8 cellular contexts compared by ENCODE assay signal in genomic region chr16:68843482-68844210, GRCh38. TPM values are rescaled to one million over a fixed set of nuclear protein-coding genes. Genes with fewer than 3 reads are reported as not detected.
DNase-seq lines count a peak whose midpoint lies in the region; ATAC-seq and TF ChIP-seq lines count a peak whose summit lies in the region.

TANGO6 (plus strand) TSS chr16:68843531; CDS start chr16:68843618, 87 bp downstream.

- no peaks in the 10 kb centered on the region for H3K36me3 Mint-ChIP-seq in immature natural killer cell

- H3K4me1 Mint-ChIP-seq in immature natural killer cell: peaks cover 29 to 33% of the 10 kb centered on the region in 2 donors

- no peaks in the 10 kb centered on the region for H3K9me3 Mint-ChIP-seq in immature natural killer cell

- peak within 1 kb of the TSS; percentile 72 to 96 (median 83) for H3K27ac Mint-ChIP-seq in immature natural killer cell

- peak; percentile 93 for ATAC-seq in GM18868 (IDR thresholded peaks at IDR 0.05; ENCODE audit: unreplicated experiment)
- ATAC-seq in HG03135 (IDR thresholded peaks at IDR 0.05; ENCODE audit: unreplicated experiment): peak; percentile 86

- peak within 1 kb of the TSS; percentile 86 for H3K4me3 ChIP-seq in AG04449 (ENCODE audit: low read depth, low read length)
- peak within 1 kb of the TSS; percentile 87 for H3K4me3 ChIP-seq in WI38 (ENCODE audit: low read depth, low read length)
- peak within 1 kb of the TSS; percentile 78 to 89 for H3K4me3 ChIP-seq in cardiac fibroblast (replicated peaks in 1 of 2; ENCODE audit: low read depth in 2 of 2, low read length in 2 of 2)

- TF ChIP-seq CTCF in AG04449 (IDR thresholded peaks at IDR 0.05; ENCODE audit: insufficient read depth, low read length, missing control alignments) (peak; percentile 50), WI38 (IDR thresholded peaks at IDR 0.05; ENCODE audit: low read depth, low read length) (peak; percentile 23; the same call in 1 of the 2 replicates), cardiac fibroblast (IDR thresholded peaks at IDR 0.05; ENCODE audit: low read depth, low read length) (peak; percentile 24)

- POLR2A ChIA-PET in AG04449 (lab: Yijun Ruan, JAX): interaction anchor here (1.6 kb wide), 1 partner anchor 253 kb away, joined by 5 read pairs; no protein-coding TSS in a partner anchor

- DNase-seq in AG04449 (ENCODE audit: low read depth, low spot score): no peak
- DNase-seq in NCI-H2227 treated with DMSO at 0.1 percent for 48 hours (lab: John Stamatoyannopoulos, UW): peak; percentile 76
- DNase-seq in cardiac fibroblast (ENCODE audit: low read depth in 2 of 2): peak; percentile 82
- peak; percentile 81 to 88 (median 82) for DNase-seq in immature natural killer cell
- DNase-seq in stimulated activated CD4-positive, alpha-beta T cell treated with anti-CD3 and anti-CD28 coated beads, Interleukin-12 subunit alpha, Interleukin-12 subunit beta, amount 100 ng/mL, for 24 hours (ENCODE audit: low read depth in 2 of 2): peak; percentile 88 to 92

- CTCF ChIA-PET in AG04449 (lab: Yijun Ruan, JAX): interaction anchor here (0.8 to 11.2 kb wide), 22 partner anchors 8 to 430 kb away, joined by 3 to 303 read pairs (median 4); no protein-coding TSS in a partner anchor

- peak within 1 kb of the TSS; percentile 92 to 97 (median 93) for H3K4me3 Mint-ChIP-seq in immature natural killer cell

- H3K27me3 Mint-ChIP-seq in immature natural killer cell (ENCODE audit: low read depth in 3 of 3): peaks cover 0 to 2% (median 0%) of the 10 kb centered on the region in 3 donors

RNA-seq across cellular contexts. Expression of gene TANGO6, which starts in this region (rescaled TPM):
- 10 to 100 TPM in 2 of 3 donors, 1 to 10 TPM in 1; 8.2 to 16.9 (median 11.5) TPM for polyA plus RNA-seq in immature natural killer cell
